ENCODE assay signal across 30 cellular contexts in the genomic region with DNA sequence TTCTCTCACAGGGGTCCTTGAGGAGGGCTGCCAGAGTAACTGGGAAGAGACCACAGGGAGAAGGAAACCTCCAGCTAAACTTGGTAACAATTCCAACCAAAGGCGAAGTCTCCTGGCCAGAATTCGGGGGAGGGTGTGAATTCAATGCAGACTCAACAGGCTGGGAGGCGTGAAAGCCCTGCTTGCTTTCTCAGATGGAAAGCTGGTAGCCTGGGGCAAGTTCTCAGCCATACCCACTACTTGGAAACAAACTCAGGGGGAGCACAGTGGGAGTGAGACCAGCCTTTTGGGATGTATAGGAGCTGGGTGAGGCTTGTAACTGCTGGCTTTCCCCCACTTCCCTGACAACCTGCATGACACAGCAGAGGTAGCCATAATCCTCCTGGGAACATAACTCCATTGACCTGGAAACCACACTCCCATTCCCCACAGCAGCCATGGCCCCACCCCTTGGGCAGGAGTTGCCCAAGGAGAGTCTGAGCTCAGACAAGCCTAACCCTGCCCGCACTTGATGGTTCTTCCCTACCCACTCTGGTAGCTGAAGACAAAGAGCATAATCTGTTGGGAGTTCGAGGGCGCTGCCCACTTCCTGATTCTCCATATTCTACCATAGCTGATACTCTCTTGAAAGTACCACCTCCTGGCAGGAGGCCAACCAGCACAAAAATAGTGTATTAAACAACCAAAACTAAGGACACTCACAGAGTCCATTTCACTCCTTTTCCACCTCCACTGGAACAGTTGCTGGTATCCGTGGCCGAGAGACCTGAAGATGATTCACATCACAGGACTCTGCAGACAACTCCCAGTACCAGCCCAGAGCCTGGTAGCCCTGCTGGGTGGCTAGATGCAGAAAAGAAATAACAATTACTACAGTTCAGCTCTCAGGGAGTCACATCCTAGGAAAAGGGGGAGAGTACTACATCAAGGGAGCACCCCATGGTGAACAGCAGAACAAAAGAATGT.
DNase-seq lines count a peak whose midpoint lies in the region; ATAC-seq and TF ChIP-seq lines count a peak whose summit lies in the region.
"Had no signal": no experiment of that assay in that cellular context is flagged by ENCODE, and none has a peak within 500 bp of the region (broad histone marks: within the 10 kb centered on the region; RNA-seq: fewer than 3 reads in every experiment).

No MANE protein-coding gene starts in this region.

- 77% methylated on average over 8 of the region's 8 CpGs for WGBS in HUES64

- H3K9me3 Mint-ChIP-seq in CD4-positive, alpha-beta memory T cell, result peaks cover 0 to 4% (median 0%) of the 10 kb centered on the region in 8 donors
- H3K9me3 Mint-ChIP-seq: stimulated activated effector memory CD8-positive, alpha-beta T cell treated with anti-CD3 and anti-CD28 coated beads, Interleukin-12 subunit alpha, Interleukin-12 subunit beta, amount 100 ng/mL, for 72 hours had no signal

- peaks cover 4% of the 10 kb centered on the region; the same call in 1 of the 2 replicates for H3K4me1 ChIP-seq in HUES64 (ENCODE audit: insufficient read depth, low read length)
- H3K4me1 ChIP-seq in RWPE2 (ENCODE audit: insufficient read depth, poor library complexity, severe bottlenecking), result peaks cover 3% of the 10 kb centered on the region
- no peaks in the 10 kb centered on the region for H3K4me1 ChIP-seq in foreskin keratinocyte
- H3K4me1 ChIP-seq in CD4-positive, alpha-beta memory T cell (ENCODE audit: insufficient read depth, low read length), result no peaks in the 10 kb centered on the region
- H3K4me1 ChIP-seq: ascending aorta, gastroesophageal sphincter had no signal

- H3K27ac Mint-ChIP-seq in CD4-positive, alpha-beta memory T cell, result no peak overlapping the region
- H3K27ac Mint-ChIP-seq: activated CD8-positive, alpha-beta memory T cell treated with anti-CD3 and anti-CD28 coated beads, Interleukin-2, amount 10 ng/mL, durations not matched to agents 7 days and 5 days; nephron progenitor cell; stimulated activated effector memory CD8-positive, alpha-beta T cell treated with anti-CD3 and anti-CD28 coated beads, Interleukin-12 subunit alpha, Interleukin-12 subunit beta, amount 100 ng/mL, for 72 hours had no signal

- peak overlapping the region; percentile 23; the same call in 1 of the 2 replicates for H3K27ac ChIP-seq in HUES64 (ENCODE audit: low read depth, low read length)
- no peak overlapping the region for H3K27ac ChIP-seq in RWPE2 (ENCODE audit: poor library complexity, severe bottlenecking)
- no peak overlapping the region for H3K27ac ChIP-seq in foreskin keratinocyte
- H3K27ac ChIP-seq in CD4-positive, alpha-beta memory T cell (ENCODE audit: low read depth, low read length), result no peak overlapping the region
- H3K27ac ChIP-seq: ascending aorta, coronary artery, gastroesophageal sphincter had no signal

- H3K36me3 ChIP-seq in HUES64 (ENCODE audit: insufficient read depth, low read length) (no peaks in the 10 kb centered on the region), RWPE2 (ENCODE audit: low read depth) (no peaks in the 10 kb centered on the region)
- no peaks in the 10 kb centered on the region for H3K36me3 ChIP-seq in CD4-positive, alpha-beta memory T cell (ENCODE audit: insufficient read depth, low read length)
- H3K36me3 ChIP-seq: ascending aorta, gastroesophageal sphincter had no signal

- H3K4me3 Mint-ChIP-seq in CD4-positive, alpha-beta memory T cell, result no peak overlapping the region
- H3K4me3 Mint-ChIP-seq: activated CD8-positive, alpha-beta memory T cell treated with anti-CD3 and anti-CD28 coated beads, Interleukin-2, amount 10 ng/mL, durations not matched to agents 7 days and 5 days; nephron progenitor cell; stimulated activated effector memory CD8-positive, alpha-beta T cell treated with anti-CD3 and anti-CD28 coated beads, Interleukin-12 subunit alpha, Interleukin-12 subunit beta, amount 100 ng/mL, for 72 hours had no signal

- H3K27me3 ChIP-seq in HUES64 (ENCODE audit: insufficient read depth, low read length) (no peaks in the 10 kb centered on the region), RWPE2 (ENCODE audit: insufficient read depth, poor library complexity, severe bottlenecking) (no peaks in the 10 kb centered on the region), foreskin keratinocyte (no peaks in the 10 kb centered on the region)
- no peaks in the 10 kb centered on the region for H3K27me3 ChIP-seq in CD4-positive, alpha-beta memory T cell (ENCODE audit: insufficient read depth, low read length)
- H3K27me3 ChIP-seq: ascending aorta, gastroesophageal sphincter had no signal

- DNase-seq in Daoy (ENCODE audit: low read depth), result peak; percentile 24
- DNase-seq in RWPE2 (ENCODE audit: low spot score), result no peak
- peak; percentile 40 to 72 for DNase-seq in foreskin keratinocyte
- DNase-seq in CD4-positive, alpha-beta memory T cell, result no peak
- DNase-seq in C1 segment of cervical spinal cord (lab: John Stamatoyannopoulos, UW), result no peak
- DNase-seq: activated CD4-positive, alpha-beta T cell treated with anti-CD3 and anti-CD28 coated beads, Interleukin-2, amount 50 U/mL, for 4 hours; activated CD8-positive, alpha-beta memory T cell treated with anti-CD3 and anti-CD28 coated beads, Interleukin-2, amount 10 ng/mL, durations not matched to agents 7 days and 5 days; activated gamma-delta T cell treated with Interleukin-2 at 50 U/mL for 16 hours; activated T-cell treated with anti-CD3 and anti-CD28 coated beads, Interleukin-2, amount 50 U/mL, for 48 hours; caudate nucleus; effector CD8-positive, alpha-beta T cell; HCEC 1CT; hypothalamus; KG1; left colon; MM.1S; NCI-H1436; NCI-H2081 treated with DMSO at 0.1 percent for 48 hours; nephron progenitor cell; SK-N-SH; stimulated activated CD4-positive, alpha-beta T cell treated with anti-CD3 and anti-CD28 coated beads, Interleukin-15, amount 100 ng/mL, for 24 hours; trophoblast cell had no signal

- CTCF ChIA-PET in CD4-positive, alpha-beta memory T cell (lab: Charles Lee; ENCODE audit: partially characterized antibody), result no interaction called here

- intact Hi-C loops in CD4-positive, alpha-beta memory T cell (cut with micrococcal nuclease), result no loop called here

- H3K9me3 ChIP-seq in HUES64 (ENCODE audit: insufficient read depth, low read depth, low read length), result no peaks in the 10 kb centered on the region
- H3K9me3 ChIP-seq in RWPE2 (ENCODE audit: severe bottlenecking), result no peaks in the 10 kb centered on the region
- H3K9me3 ChIP-seq in CD4-positive, alpha-beta memory T cell (ENCODE audit: control insufficient read depth in 1 of 2, low read length in 2 of 2), result no peaks in the 10 kb centered on the region
- H3K9me3 ChIP-seq: ascending aorta, gastroesophageal sphincter, SK-N-SH had no signal

- POLR2A ChIA-PET in CD4-positive, alpha-beta memory T cell (lab: Charles Lee; ENCODE audit: partially characterized antibody), result no interaction called here

- ATAC-seq in RWPE2 (ENCODE audit: low read depth) (peak; percentile 71), foreskin keratinocyte (peak; percentile 24), HG03354 (IDR thresholded peaks at IDR 0.05; ENCODE audit: poor library complexity, severe bottlenecking, unreplicated experiment) (no peak), HG02884 (IDR thresholded peaks at IDR 0.05; ENCODE audit: unreplicated experiment) (no peak)
- ATAC-seq: activated CD8-positive, alpha-beta memory T cell treated with anti-CD3 and anti-CD28 coated beads, Interleukin-2, amount 10 ng/mL, durations not matched to agents 7 days and 5 days; gastroesophageal sphincter; left colon; Right ventricle myocardium inferior; stimulated activated effector memory CD8-positive, alpha-beta T cell treated with anti-CD3 and anti-CD28 coated beads, Interleukin-12 subunit alpha, Interleukin-12 subunit beta, amount 100 ng/mL, for 72 hours had no signal

- no peaks in the 10 kb centered on the region for H3K4me1 Mint-ChIP-seq in CD4-positive, alpha-beta memory T cell
- H3K4me1 Mint-ChIP-seq: activated CD8-positive, alpha-beta memory T cell treated with anti-CD3 and anti-CD28 coated beads, Interleukin-2, amount 10 ng/mL, durations not matched to agents 7 days and 5 days; nephron progenitor cell; stimulated activated effector memory CD8-positive, alpha-beta T cell treated with anti-CD3 and anti-CD28 coated beads, Interleukin-12 subunit alpha, Interleukin-12 subunit beta, amount 100 ng/mL, for 72 hours had no signal

- H3K36me3 Mint-ChIP-seq in CD4-positive, alpha-beta memory T cell, result no peaks in the 10 kb centered on the region
- H3K36me3 Mint-ChIP-seq: activated CD8-positive, alpha-beta memory T cell treated with anti-CD3 and anti-CD28 coated beads, Interleukin-2, amount 10 ng/mL, durations not matched to agents 7 days and 5 days; stimulated activated effector memory CD8-positive, alpha-beta T cell treated with anti-CD3 and anti-CD28 coated beads, Interleukin-12 subunit alpha, Interleukin-12 subunit beta, amount 100 ng/mL, for 72 hours had no signal

- H3K4me3 ChIP-seq in HUES64 (ENCODE audit: low read length) (no peak overlapping the region), RWPE2 (ENCODE audit: severe bottlenecking) (no peak overlapping the region)
- no peak overlapping the region for H3K4me3 ChIP-seq in CD4-positive, alpha-beta memory T cell (ENCODE audit: low read length in 2 of 2)
- H3K4me3 ChIP-seq: ascending aorta, coronary artery, gastroesophageal sphincter had no signal

- no peak for TF ChIP-seq CTCF in RWPE2 (IDR thresholded peaks at IDR 0.05; ENCODE audit: poor library complexity, severe bottlenecking)
- TF ChIP-seq CTCF in foreskin keratinocyte (conservative IDR thresholded peaks at IDR 0.05), result no peak

- no peak overlapping the region for H3K9ac ChIP-seq in HUES64 (ENCODE audit: low read depth, low read length)
- H3K9ac ChIP-seq: SK-N-SH had no signal

- H3K27me3 Mint-ChIP-seq in CD4-positive, alpha-beta memory T cell, result peaks cover 0 to 1% of the 10 kb centered on the region in 2 donors
- H3K27me3 Mint-ChIP-seq: activated CD8-positive, alpha-beta memory T cell treated with anti-CD3 and anti-CD28 coated beads, Interleukin-2, amount 10 ng/mL, durations not matched to agents 7 days and 5 days had no signal

Comparison
In these comparisons a context has a peak if more than half of its experiments do, and no peak if none do; other contexts are left out.
1. DNase-seq: peak in Daoy (single experiment) and foreskin keratinocyte (2 of 2); none in RWPE2 (single experiment), CD4-positive, alpha-beta memory T cell (0 of 5) and C1 segment of cervical spinal cord (0 of 14).
2. ATAC-seq: peak in RWPE2 (single experiment) and foreskin keratinocyte (single experiment); none in HG03354 (single experiment) and HG02884 (single experiment).